In the genomic region with DNA sequence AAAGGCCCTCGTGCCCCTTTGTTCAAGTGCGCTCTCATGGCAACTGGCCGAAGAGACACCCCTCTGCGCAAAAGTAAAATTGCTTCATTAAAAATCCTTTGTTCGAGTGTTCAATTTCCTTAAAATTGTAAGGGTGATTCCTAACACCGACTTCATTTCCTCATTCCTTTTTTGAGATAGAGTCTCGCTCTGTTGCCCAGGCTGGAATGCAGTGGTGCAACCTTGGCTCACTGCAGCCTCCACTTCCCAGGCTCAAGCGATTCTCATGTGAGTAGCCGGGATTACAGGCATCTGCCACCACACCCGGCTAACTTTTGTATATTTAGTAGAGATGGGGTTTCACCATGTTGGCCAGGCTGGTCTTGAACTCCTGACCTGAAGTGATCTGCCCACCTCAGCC, we compare ENCODE assay signal across 1 cellular context. TPM values are rescaled to one million over a fixed set of nuclear protein-coding genes. Genes with fewer than 3 reads are reported as not detected.
"Had no signal": no experiment of that assay in that cellular context is flagged by ENCODE, and none has a peak within 500 bp of the region (broad histone marks: within the 10 kb centered on the region; RNA-seq: fewer than 3 reads in every experiment).

No MANE protein-coding gene starts in this region.

RNA-seq across cellular contexts. Expression of a gene that starts 1.5 kb away (rescaled TPM):
- total RNA-seq: SJSA1 had no signal
